Comparison of ENCODE assay signal across 20 cellular contexts in the genomic region with DNA sequence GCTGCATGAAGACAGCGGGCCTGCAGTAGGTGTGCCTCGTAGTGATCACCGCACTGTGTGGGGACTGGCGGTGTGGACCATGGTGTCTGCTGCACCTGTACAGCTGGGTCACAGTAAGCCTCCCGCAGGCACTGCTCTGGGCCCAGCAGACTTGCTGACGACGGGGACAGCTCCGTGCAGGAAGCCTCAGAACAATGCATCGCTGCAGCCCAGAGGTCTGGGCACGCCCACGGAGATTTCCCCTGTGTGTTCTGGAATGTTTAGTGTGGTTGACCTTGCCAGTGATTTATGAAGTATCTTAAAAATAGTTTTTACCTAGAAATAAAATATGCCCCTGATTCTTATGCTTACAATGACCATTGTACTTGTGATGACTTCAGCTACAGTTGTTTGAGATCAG. TPM values are rescaled to one million over a fixed set of nuclear protein-coding genes. Genes with fewer than 3 reads are reported as not detected.
DNase-seq lines count a peak whose midpoint lies in the region; ATAC-seq lines count a peak whose summit lies in the region.
"Had no signal": no experiment of that assay in that cellular context is flagged by ENCODE, and none has a peak within 500 bp of the region (broad histone marks: within the 10 kb centered on the region; RNA-seq: fewer than 3 reads in every experiment).

No MANE protein-coding gene starts in this region.

- CTCF ChIA-PET in activated CD8-positive, alpha-beta memory T cell treated with anti-CD3 and anti-CD28 coated beads, Interleukin-2, amount 10 ng/mL, durations not matched to agents 7 days and 5 days (lab: Charles Lee) = no interaction called here

- no peaks in the 10 kb centered on the region for H3K36me3 ChIP-seq in trophoblast cell (ENCODE audit: control insufficient read depth in 1 of 2, insufficient read depth in 2 of 2, low read length in 2 of 2)
- H3K36me3 ChIP-seq: upper lobe of left lung, WERI-Rb-1 had no signal

- H3K4me1 Mint-ChIP-seq in activated CD8-positive, alpha-beta memory T cell treated with anti-CD3 and anti-CD28 coated beads, Interleukin-2, amount 10 ng/mL, durations not matched to agents 7 days and 5 days = no peaks in the 10 kb centered on the region
- H3K4me1 Mint-ChIP-seq: activated naive CD8-positive, alpha-beta T cell treated with anti-CD3 and anti-CD28 coated beads for 36 hours; CD4-positive, alpha-beta memory T cell; T-cell had no signal

- no peak overlapping the region for H3K18ac ChIP-seq in trophoblast cell (ENCODE audit: low read length)

- peak overlapping the region; percentile 80 for H3K27ac ChIP-seq in right cardiac atrium (ENCODE audit: low read length)
- H3K27ac ChIP-seq in trophoblast cell (ENCODE audit: low read depth, low read length) = no peak overlapping the region
- H3K27ac ChIP-seq: WERI-Rb-1 had no signal

- WGBS in right cardiac atrium = 46% methylated on average over 11 of the region's 11 CpGs
- no CpG with 5 or more reads among the region's 11 CpGs for WGBS in trophoblast cell (ENCODE audit: extremely low coverage, insufficient coverage, insufficient read length)

- intact Hi-C loops in right cardiac atrium (cut with DNase I) = no loop called here

- H4K12ac ChIP-seq in trophoblast cell (ENCODE audit: low read depth, low read length) = no peak overlapping the region

- no peak overlapping the region for H4K8ac ChIP-seq in trophoblast cell (ENCODE audit: low read depth, low read length)

- H3K4ac ChIP-seq in trophoblast cell (ENCODE audit: low read depth, low read length) = no peak overlapping the region

- H3K4me2 ChIP-seq in trophoblast cell (ENCODE audit: low read length) = no peak overlapping the region

- no peak overlapping the region for H2BK12ac ChIP-seq in trophoblast cell (ENCODE audit: low read length)

- no peak overlapping the region for H3K27ac Mint-ChIP-seq in activated CD8-positive, alpha-beta memory T cell treated with anti-CD3 and anti-CD28 coated beads, Interleukin-2, amount 10 ng/mL, durations not matched to agents 7 days and 5 days
- H3K27ac Mint-ChIP-seq: activated naive CD8-positive, alpha-beta T cell treated with anti-CD3 and anti-CD28 coated beads for 36 hours; natural killer cell treated with Interleukin-12 subunit alpha and Interleukin-12 subunit beta and Interleukin-15 and Interleukin-18, amount 100 ng/mL, for 72 hours; T-cell had no signal

- peak; percentile 79 to 93 for ATAC-seq in right cardiac atrium
- no peak for ATAC-seq in activated CD8-positive, alpha-beta memory T cell treated with anti-CD3 and anti-CD28 coated beads, Interleukin-2, amount 10 ng/mL, durations not matched to agents 7 days and 5 days
- ATAC-seq: stimulated activated naive CD8-positive, alpha-beta T cell treated with anti-CD3 and anti-CD28 coated beads, Interleukin-15, Interleukin-2, amounts not matched to agents 100 U/mL and 50 U/mL, for 24 hours; T-cell had no signal

- H3K79me1 ChIP-seq in trophoblast cell (ENCODE audit: low read length) = no peaks in the 10 kb centered on the region

- H3K4me1 ChIP-seq in right cardiac atrium (ENCODE audit: control insufficient read depth, insufficient read depth, low read length) (peaks cover 4% of the 10 kb centered on the region), trophoblast cell (ENCODE audit: control insufficient read depth in 1 of 2, insufficient read depth in 2 of 2, low read length in 2 of 2) (no peaks in the 10 kb centered on the region)

- no peaks in the 10 kb centered on the region for H3K9me3 ChIP-seq in right cardiac atrium (ENCODE audit: control insufficient read depth, low read length)
- peaks cover 2% of the 10 kb centered on the region for H3K9me3 ChIP-seq in trophoblast cell (ENCODE audit: insufficient read depth, low read depth, low read length)
- H3K9me3 ChIP-seq: upper lobe of left lung had no signal

- H3K27me3 ChIP-seq in right cardiac atrium (ENCODE audit: control insufficient read depth, insufficient read depth) = no peaks in the 10 kb centered on the region
- no peaks in the 10 kb centered on the region for H3K27me3 ChIP-seq in trophoblast cell (ENCODE audit: insufficient read depth, low read length)
- H3K27me3 ChIP-seq: upper lobe of left lung had no signal

- H3K36me3 Mint-ChIP-seq in activated CD8-positive, alpha-beta memory T cell treated with anti-CD3 and anti-CD28 coated beads, Interleukin-2, amount 10 ng/mL, durations not matched to agents 7 days and 5 days = no peaks in the 10 kb centered on the region
- H3K36me3 Mint-ChIP-seq: activated naive CD8-positive, alpha-beta T cell treated with anti-CD3 and anti-CD28 coated beads for 36 hours; CD4-positive, alpha-beta memory T cell; natural killer cell treated with Interleukin-12 subunit alpha and Interleukin-12 subunit beta and Interleukin-15 and Interleukin-18, amount 100 ng/mL, for 72 hours; T-cell had no signal

- H3K27me3 Mint-ChIP-seq in activated CD8-positive, alpha-beta memory T cell treated with anti-CD3 and anti-CD28 coated beads, Interleukin-2, amount 10 ng/mL, durations not matched to agents 7 days and 5 days = no peaks in the 10 kb centered on the region
- H3K27me3 Mint-ChIP-seq: activated naive CD8-positive, alpha-beta T cell treated with anti-CD3 and anti-CD28 coated beads for 36 hours; CD4-positive, alpha-beta memory T cell; T-cell had no signal

- H2BK120ac ChIP-seq in trophoblast cell (ENCODE audit: insufficient read depth, low read length, poor library complexity) = no peak overlapping the region

- no peak overlapping the region for H3K23ac ChIP-seq in trophoblast cell (ENCODE audit: low read length)

- H3K9me3 Mint-ChIP-seq in activated CD8-positive, alpha-beta memory T cell treated with anti-CD3 and anti-CD28 coated beads, Interleukin-2, amount 10 ng/mL, durations not matched to agents 7 days and 5 days (ENCODE audit: low read depth) = no peaks in the 10 kb centered on the region
- H3K9me3 Mint-ChIP-seq: activated naive CD8-positive, alpha-beta T cell treated with anti-CD3 and anti-CD28 coated beads for 36 hours; CD4-positive, alpha-beta memory T cell; natural killer cell treated with Interleukin-12 subunit alpha and Interleukin-12 subunit beta and Interleukin-15 and Interleukin-18, amount 100 ng/mL, for 72 hours; T-cell had no signal

- H3K9ac ChIP-seq in trophoblast cell (ENCODE audit: low read length) = no peak overlapping the region

- no peak overlapping the region for H3K14ac ChIP-seq in trophoblast cell (ENCODE audit: low read length)

- H3K4me3 ChIP-seq in right cardiac atrium (ENCODE audit: low read length) = no peak overlapping the region
- peak overlapping the region; percentile 18 for H3K4me3 ChIP-seq in trophoblast cell (ENCODE audit: low read depth, low read length)
- H3K4me3 ChIP-seq: upper lobe of left lung had no signal

- no peak overlapping the region for H4K91ac ChIP-seq in trophoblast cell (ENCODE audit: low read depth, low read length)

- no peak overlapping the region for H2BK5ac ChIP-seq in trophoblast cell (ENCODE audit: low read depth, low read length, poor library complexity)

- H2AFZ ChIP-seq in trophoblast cell (ENCODE audit: insufficient read depth, low read length, poor library complexity) = no peak overlapping the region

- DNase-seq in ELF-1 (ENCODE audit: low read depth, low spot score) = peak; percentile 44
- peak; percentile 42 for DNase-seq in ecto neural progenitor cell (ENCODE audit: low spot score)
- DNase-seq in right cardiac atrium = peak; percentile 53 to 73 (median 71)
- no peak for DNase-seq in trophoblast cell
- no peak for DNase-seq in SHP77 (lab: John Stamatoyannopoulos, UW)
- DNase-seq in NCI-H2107 (lab: John Stamatoyannopoulos, UW) = no peak
- no peak for DNase-seq in SIG-M5 treated with dmso at 0.1 percent for 504 hours (lab: John Stamatoyannopoulos, UW; ENCODE audit: unreplicated experiment)
- no peak for DNase-seq in activated CD8-positive, alpha-beta memory T cell treated with anti-CD3 and anti-CD28 coated beads, Interleukin-2, amount 10 ng/mL, durations not matched to agents 7 days and 5 days
- DNase-seq: activated naive CD8-positive, alpha-beta T cell treated with anti-CD3 and anti-CD28 coated beads for 36 hours; CD4-positive, alpha-beta memory T cell; cerebellar nuclear complex; DND-41; NCI-H1436 treated with DMSO at 0.1 percent for 48 hours; NK-92 treated with Interleukin-12 subunit alpha and Interleukin-12 subunit beta, amount 100 ng/mL, for 24 hours; RPMI8226; stimulated activated naive CD8-positive, alpha-beta T cell treated with anti-CD3 and anti-CD28 coated beads, Interleukin-15, Interleukin-2, amounts not matched to agents 100 U/mL and 50 U/mL, for 24 hours; T-cell; upper lobe of left lung; WERI-Rb-1 had no signal

- no peak overlapping the region for H2AK5ac ChIP-seq in trophoblast cell (ENCODE audit: low read length)

- no peak overlapping the region for H3K4me3 Mint-ChIP-seq in activated CD8-positive, alpha-beta memory T cell treated with anti-CD3 and anti-CD28 coated beads, Interleukin-2, amount 10 ng/mL, durations not matched to agents 7 days and 5 days
- H3K4me3 Mint-ChIP-seq: activated naive CD8-positive, alpha-beta T cell treated with anti-CD3 and anti-CD28 coated beads for 36 hours; CD4-positive, alpha-beta memory T cell; natural killer cell treated with Interleukin-12 subunit alpha and Interleukin-12 subunit beta and Interleukin-15 and Interleukin-18, amount 100 ng/mL, for 72 hours; T-cell had no signal

- H3K79me2 ChIP-seq in trophoblast cell (ENCODE audit: control insufficient read depth, insufficient read depth, low read length, poor library complexity) = no peaks in the 10 kb centered on the region

RNA-seq across cellular contexts. Expression of a gene that starts 59.1 kb away (rescaled TPM):
- total RNA-seq in right cardiac atrium = 10 to 100 TPM; 47.2 to 65.4 (median 54.4) TPM
- 86.3 TPM for polyA plus RNA-seq in right cardiac atrium
- 13.0 and 13.4 TPM in 2 replicates for polyA plus RNA-seq in trophoblast cell (2013)
- 1 to 10 TPM; 6.5 to 8.2 TPM for total RNA-seq in activated CD8-positive, alpha-beta memory T cell treated with anti-CD3 and anti-CD28 coated beads, Interleukin-2, amount 10 ng/mL, durations not matched to agents 7 days and 5 days

Comparison
In these comparisons a context has a peak if more than half of its experiments do, and no peak if none do; other contexts are left out.
1. DNase-seq: peak in ELF-1 (single experiment), ecto neural progenitor cell (single experiment) and right cardiac atrium (3 of 3); none in trophoblast cell (0 of 2), SHP77 (0 of 2), NCI-H2107 (single experiment), SIG-M5 treated with dmso at 0.1 percent for 504 hours (single experiment) and activated CD8-positive, alpha-beta memory T cell treated with anti-CD3 and anti-CD28 coated beads, Interleukin-2, amount 10 ng/mL, durations not matched to agents 7 days and 5 days (single experiment).
2. RNA of a gene that starts 59.1 kb away (total RNA-seq): 47.2 to 65.4 TPM in right cardiac atrium; 6.5 to 8.2 TPM in activated CD8-positive, alpha-beta memory T cell treated with anti-CD3 and anti-CD28 coated beads, Interleukin-2, amount 10 ng/mL, durations not matched to agents 7 days and 5 days; every median in the first group is over 4 times any median in the second.